9 cellular contexts compared by ENCODE assay signal in genomic region chr12:55582066-55582465, GRCh38. TPM values are rescaled to one million over a fixed set of nuclear protein-coding genes. Genes with fewer than 3 reads are reported as not detected.
"Had no signal": no experiment of that assay in that cellular context is flagged by ENCODE, and none has a peak within 500 bp of the region (broad histone marks: within the 10 kb centered on the region; RNA-seq: fewer than 3 reads in every experiment).

No MANE protein-coding gene starts in this region.

- DNase-seq: IMR-90, KBM-7 had no signal

- H3K27ac ChIP-seq: HL-60 had no signal

- H3K4me3 Mint-ChIP-seq: IgD-negative memory B cell had no signal

- ATAC-seq: HepG2, K562 had no signal

- H3K36me3 Mint-ChIP-seq: IgD-negative memory B cell had no signal

- H3K4me1 Mint-ChIP-seq: IgD-negative memory B cell had no signal

- H3K27ac Mint-ChIP-seq: IgD-negative memory B cell had no signal

- H3K4me3 ChIP-seq: K562 had no signal

- FAIRE-seq: HepG2, HTR-8/SVneo, K562 had no signal

RNA-seq across cellular contexts. Expression of gene OR2AP1, which starts 9.8 kb away (rescaled TPM):
- total RNA-seq: HepG2, HT-29, HT1080, IMR-90, K562 had no signal
- polyA plus RNA-seq: HepG2, IgD-negative memory B cell, IMR-90, K562 had no signal

RNA-seq across cellular contexts. Expression of gene OR6C4, which starts 32.7 kb away (rescaled TPM):
- total RNA-seq: HepG2, HT-29, HT1080, IMR-90, K562 had no signal
- polyA plus RNA-seq: HepG2, IgD-negative memory B cell, IMR-90, K562 had no signal

RNA-seq across cellular contexts. Expression of gene OR10P1, which starts 54.6 kb away (rescaled TPM):
- total RNA-seq: HepG2, HT-29, HT1080, IMR-90, K562 had no signal
- polyA plus RNA-seq: HepG2, IgD-negative memory B cell, IMR-90, K562 had no signal
